In the genomic region with DNA sequence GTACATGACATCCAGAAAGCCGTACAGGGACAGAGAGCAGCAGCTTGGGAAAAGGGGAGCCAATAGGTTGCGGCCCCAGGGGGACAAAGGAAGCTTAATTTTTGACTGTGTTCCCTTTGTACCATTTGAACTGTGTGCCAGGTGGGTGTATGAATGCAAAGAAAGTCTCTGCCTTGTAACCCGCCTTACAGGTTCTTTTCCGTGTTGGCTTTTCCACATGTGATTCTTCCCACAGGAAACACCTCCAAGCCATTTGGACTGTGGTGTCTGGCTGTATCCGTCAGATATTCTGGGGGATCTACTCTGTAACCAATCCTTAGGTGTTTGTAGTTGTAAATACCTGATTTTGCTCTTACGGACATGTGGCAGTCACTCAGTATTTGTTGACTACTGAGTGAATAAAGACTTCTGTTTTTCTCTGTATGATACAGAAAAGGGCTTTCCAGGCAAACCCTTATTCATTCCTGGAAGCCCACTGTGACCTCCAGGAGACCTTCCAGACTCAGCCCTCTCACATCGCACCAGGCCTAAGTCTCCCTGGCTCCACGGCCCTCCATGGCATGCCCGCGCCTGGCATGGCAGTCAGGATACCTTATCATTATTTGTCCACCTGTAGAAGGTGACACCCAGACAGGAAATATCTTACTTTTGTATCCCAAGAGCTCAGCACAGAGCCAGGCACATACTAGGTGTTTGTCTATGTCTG, we compare ENCODE assay signal across 8 cellular contexts. TPM values are rescaled to one million over a fixed set of nuclear protein-coding genes. Genes with fewer than 3 reads are reported as not detected.
DNase-seq lines count a peak whose midpoint lies in the region; ATAC-seq and TF ChIP-seq lines count a peak whose summit lies in the region.

No MANE protein-coding gene starts in this region.

- H3K27me3 Mint-ChIP-seq in CD4-positive, alpha-beta T cell: peaks cover 20% of the 10 kb centered on the region

- no peaks in the 10 kb centered on the region for H3K9me3 ChIP-seq in CD4-positive, alpha-beta T cell (ENCODE audit: control insufficient read depth, low read length)
- H3K9me3 ChIP-seq in SJCRH30 (replicated peaks): no peaks in the 10 kb centered on the region
- H3K9me3 ChIP-seq in fibroblast of lung (ENCODE audit: control insufficient read depth, insufficient read depth, low read depth, low read length): no peaks in the 10 kb centered on the region
- H3K9me3 ChIP-seq in parathyroid adenoma (ENCODE audit: control insufficient read depth, low read length): no peaks in the 10 kb centered on the region

- H3K4me2 ChIP-seq in fibroblast of lung (ENCODE audit: extremely low read depth, insufficient read depth, low read length) (peak overlapping the region; percentile 76), parathyroid adenoma (ENCODE audit: low read length) (peak overlapping the region; percentile 92)

- ATAC-seq in CD4-positive, alpha-beta T cell (ENCODE audit: poor library complexity): no peak
- no peak for ATAC-seq in GM19328 (IDR thresholded peaks at IDR 0.05; ENCODE audit: unreplicated experiment)
- no peak for ATAC-seq in HG03159 (IDR thresholded peaks at IDR 0.05; ENCODE audit: unreplicated experiment)

- H3K4me1 ChIP-seq in SJCRH30 (peaks cover 66% of the 10 kb centered on the region), fibroblast of lung (ENCODE audit: control insufficient read depth, extremely low read depth, insufficient read depth, low read length) (no peaks in the 10 kb centered on the region), parathyroid adenoma (peaks cover 22% of the 10 kb centered on the region)

- H3K36me3 Mint-ChIP-seq in CD4-positive, alpha-beta T cell (ENCODE audit: low read depth): no peaks in the 10 kb centered on the region

- H4K20me1 ChIP-seq in fibroblast of lung (ENCODE audit: control insufficient read depth, extremely low read depth, insufficient read depth, low read length): no peaks in the 10 kb centered on the region

- H3K9me3 Mint-ChIP-seq in CD4-positive, alpha-beta T cell: no peaks in the 10 kb centered on the region

- CTCF ChIA-PET in CD4-positive, alpha-beta T cell (lab: Charles Lee): interaction anchor here (1.4 kb wide), 1 partner anchor 116 kb away, joined by 4 read pairs; no protein-coding TSS in a partner anchor

- H3K4me1 Mint-ChIP-seq in CD4-positive, alpha-beta T cell (ENCODE audit: low read depth): peaks cover 39% of the 10 kb centered on the region

- H3K27me3 ChIP-seq in CD4-positive, alpha-beta T cell (ENCODE audit: control insufficient read depth, insufficient read depth, low read length): peaks cover 7% of the 10 kb centered on the region
- H3K27me3 ChIP-seq in SJCRH30 (no peaks in the 10 kb centered on the region), fibroblast of lung (ENCODE audit: control insufficient read depth, insufficient read depth, low read length) (peaks cover 2% of the 10 kb centered on the region), parathyroid adenoma (ENCODE audit: control insufficient read depth, insufficient read depth, low read length) (no peaks in the 10 kb centered on the region)

- intact Hi-C loops in CD4-positive, alpha-beta T cell (cut with DNase I, micrococcal nuclease): loop anchor here in 1 of 2 experiments (5.0 kb wide), 1 partner anchor 34 kb away; no protein-coding TSS in a partner anchor

- H3K4me3 ChIP-seq in SJCRH30 (peak overlapping the region; percentile 88), fibroblast of lung (replicated peaks in 1 of 4; ENCODE audit: control extremely low read depth in 1 of 4, insufficient read depth in 1 of 4, low read depth in 3 of 4, low read length in 4 of 4) (peak overlapping the region; percentile 46 to 88 (median 68)), parathyroid adenoma (ENCODE audit: low read depth, low read length) (peak overlapping the region; percentile 70)

- H2AFZ ChIP-seq in fibroblast of lung (ENCODE audit: low read length) (no peak overlapping the region), parathyroid adenoma (no peak overlapping the region)

- no peak for TF ChIP-seq CTCF in CD4-positive, alpha-beta T cell (IDR thresholded peaks at IDR 0.05)
- TF ChIP-seq CTCF in fibroblast of lung (conservative IDR thresholded peaks at IDR 0.05 in 1 of 2, IDR thresholded peaks at IDR 0.05 in 1 of 2; ENCODE audit: low read depth in 1 of 2, low read length in 2 of 2): no peak
- no peak for TF ChIP-seq CTCF in parathyroid adenoma (IDR thresholded peaks at IDR 0.05)

- peak overlapping the region; percentile 93 for H3K4me3 Mint-ChIP-seq in CD4-positive, alpha-beta T cell

- H3K27ac Mint-ChIP-seq in CD4-positive, alpha-beta T cell: peak overlapping the region; percentile 78

- peaks cover 28% of the 10 kb centered on the region for H3K36me3 ChIP-seq in SJCRH30
- H3K36me3 ChIP-seq in fibroblast of lung (ENCODE audit: control insufficient read depth, insufficient read depth, low read length): peaks cover 1% of the 10 kb centered on the region
- H3K36me3 ChIP-seq in parathyroid adenoma (ENCODE audit: control insufficient read depth, insufficient read depth, low read length): no peaks in the 10 kb centered on the region

- H3K9ac ChIP-seq in fibroblast of lung (ENCODE audit: insufficient read depth, low read length): no peak overlapping the region
- H3K9ac ChIP-seq in parathyroid adenoma: no peak overlapping the region

- POLR2A ChIA-PET in CD4-positive, alpha-beta T cell (lab: Charles Lee): interaction anchor here (0.8 kb wide), 1 partner anchor 45 kb away, joined by 4 read pairs; no protein-coding TSS in a partner anchor

- no peak overlapping the region for H3K27ac ChIP-seq in CD4-positive, alpha-beta T cell (ENCODE audit: low read depth, low read length)
- H3K27ac ChIP-seq in SJCRH30: peak overlapping the region; percentile 35
- H3K27ac ChIP-seq in fibroblast of lung (ENCODE audit: insufficient read depth, low read length): peak overlapping the region; percentile 11
- no peak overlapping the region for H3K27ac ChIP-seq in parathyroid adenoma

- peaks cover 2% of the 10 kb centered on the region for H3K79me2 ChIP-seq in fibroblast of lung (ENCODE audit: control insufficient read depth, insufficient read depth, low read length)
- peaks cover 30% of the 10 kb centered on the region for H3K79me2 ChIP-seq in parathyroid adenoma

- DNase-seq in CD4-positive, alpha-beta T cell: no peak
- DNase-seq in SJCRH30 (no peak), fibroblast of lung (ENCODE audit: low read depth in 2 of 2) (no peak), Ammon's horn (ENCODE audit: low spot score) (no peak)
- DNase-seq in activated CD4-positive, alpha-beta T cell treated with anti-CD3 and anti-CD28 coated beads, Interleukin-2, amount 50 U/mL, for 4 hours: no peak

RNA-seq across cellular contexts. Expression of gene LRRFIP1, which starts 1.2 kb away (rescaled TPM):
- total RNA-seq in CD4-positive, alpha-beta T cell: 100 to 1,000 TPM; 157 to 161 TPM
- 53.3 and 61.5 TPM in 2 replicates for total RNA-seq in SJCRH30 (2014; rRNA removed; shearing (Covaris generic))
- 37.0 and 58.1 TPM in 2 replicates for total RNA-seq in fibroblast of lung
- 85.9 and 113 TPM in 2 replicates for polyA plus RNA-seq in fibroblast of lung
- polyA plus RNA-seq in fibroblast of lung (2012): 74.2 and 102 TPM in 2 replicates
- 9.6 and 10.0 TPM in 2 replicates for polyA minus RNA-seq in fibroblast of lung (ENCODE audit: low replicate concordance)

RNA-seq across cellular contexts. Expression of gene RAB17, which starts 38.1 kb away (rescaled TPM):
- total RNA-seq in CD4-positive, alpha-beta T cell: not detected
- 3.4 and 3.6 TPM in 2 replicates for total RNA-seq in SJCRH30 (2014; rRNA removed; shearing (Covaris generic))
- total RNA-seq in fibroblast of lung: 0.17 and 0.26 TPM in 2 replicates
- 0.09 and 0.22 TPM in 2 replicates for polyA plus RNA-seq in fibroblast of lung
- 0.28 and 0.44 TPM in 2 replicates for polyA plus RNA-seq in fibroblast of lung (2012)
- 0.78 and 1.1 TPM in 2 replicates for polyA minus RNA-seq in fibroblast of lung (ENCODE audit: low replicate concordance)

Comparison
In these comparisons a context has a peak if more than half of its experiments do, and no peak if none do; other contexts are left out.
1. H3K27ac ChIP-seq: peak in SJCRH30 (single experiment) and fibroblast of lung (single experiment); none in CD4-positive, alpha-beta T cell (single experiment) and parathyroid adenoma (single experiment).
2. Peak in every context shown above with its lines, with median percentiles within 50 percentile points of each other: H3K4me3 ChIP-seq.